Comparison of ENCODE assay signal across 8 cellular contexts in genomic region chr6:16684896-16685554, GRCh38.
A peak's percentile ranks its signal among the peaks of the same experiment; 100 is the strongest.
DNase-seq lines count a peak whose midpoint lies in the region; ATAC-seq lines count a peak whose summit lies in the region.

No MANE protein-coding gene starts in this region.

- H3K9me3 Mint-ChIP-seq in CD4-positive, alpha-beta memory T cell: no peaks in the 10 kb centered on the region

- peak; percentile 63 for ATAC-seq in HG02588 (IDR thresholded peaks at IDR 0.05; ENCODE audit: unreplicated experiment)

- H3K4me3 Mint-ChIP-seq in CD4-positive, alpha-beta memory T cell: peak overlapping the region in 2 of 8 donors; percentile 13 to 22

- intact Hi-C loops in CD4-positive, alpha-beta memory T cell (cut with micrococcal nuclease): loop anchor here (2.0 to 5.0 kb wide), 2 partner anchors 14 to 33 kb away; no protein-coding TSS in a partner anchor

- no peaks in the 10 kb centered on the region for H3K27me3 ChIP-seq in CD4-positive, alpha-beta memory T cell (ENCODE audit: insufficient read depth, low read length)

- no peak overlapping the region for H3K4me3 ChIP-seq in CD4-positive, alpha-beta memory T cell (ENCODE audit: low read length in 2 of 2)

- CTCF ChIA-PET in CD4-positive, alpha-beta memory T cell (lab: Charles Lee; ENCODE audit: partially characterized antibody): no interaction called here

- no peaks in the 10 kb centered on the region for H3K36me3 ChIP-seq in CD4-positive, alpha-beta memory T cell (ENCODE audit: insufficient read depth, low read length)

- peaks cover 35 to 70% (median 59%) of the 10 kb centered on the region in 4 donors for H3K4me1 Mint-ChIP-seq in CD4-positive, alpha-beta memory T cell

- no peaks in the 10 kb centered on the region for H3K9me3 ChIP-seq in CD4-positive, alpha-beta memory T cell (ENCODE audit: control insufficient read depth in 1 of 2, low read length in 2 of 2)

- H3K27me3 Mint-ChIP-seq in CD4-positive, alpha-beta memory T cell: no peaks in the 10 kb centered on the region

- H3K4me1 ChIP-seq in CD4-positive, alpha-beta memory T cell (ENCODE audit: insufficient read depth, low read length): peaks cover 62% of the 10 kb centered on the region

- peaks cover 26 to 33% of the 10 kb centered on the region in 2 donors for H3K36me3 Mint-ChIP-seq in CD4-positive, alpha-beta memory T cell

- peak in 4 of 5 donors; percentile 42 to 91 (median 53) for DNase-seq in CD4-positive, alpha-beta memory T cell
- peak; percentile 71 for DNase-seq in activated CD4-positive, CD25-positive, alpha-beta regulatory T cell treated with anti-CD3 and anti-CD28 coated beads, Interleukin-2, amount 50 U/mL, for 16 hours (ENCODE audit: low read depth, low spot score)
- DNase-seq in dedifferentiated amniotic fluid mesenchymal stem cell (ENCODE audit: extremely low spot score) (peak; percentile 74), NCI-H2029 treated with DMSO at 0.1 percent for 48 hours (lab: John Stamatoyannopoulos, UW) (no peak), DMS153 (lab: John Stamatoyannopoulos, UW) (no peak), iPS-NIHi7 (ENCODE audit: extremely low spot score) (no peak)
- DNase-seq in stimulated activated CD8-positive, alpha-beta memory T cell treated with anti-CD3 and anti-CD28 coated beads, Interleukin-15, amount 100 ng/mL, for 1 hour (ENCODE audit: low read depth): peak; percentile 30

- peak overlapping the region in 6 of 7 donors; percentile 24 to 74 (median 47) for H3K27ac Mint-ChIP-seq in CD4-positive, alpha-beta memory T cell

- POLR2A ChIA-PET in CD4-positive, alpha-beta memory T cell (lab: Charles Lee; ENCODE audit: partially characterized antibody): interaction anchor here (0.7 to 1.5 kb wide), 3 partner anchors 13 to 33 kb away, joined by 3 read pairs; no protein-coding TSS in a partner anchor

- H3K27ac ChIP-seq in CD4-positive, alpha-beta memory T cell (ENCODE audit: low read depth, low read length): no peak overlapping the region

Comparison
In these comparisons a context has a peak if more than half of its experiments do, and no peak if none do; other contexts are left out.
1. DNase-seq: peak in CD4-positive, alpha-beta memory T cell (4 of 5), activated CD4-positive, CD25-positive, alpha-beta regulatory T cell treated with anti-CD3 and anti-CD28 coated beads, Interleukin-2, amount 50 U/mL, for 16 hours (single experiment), dedifferentiated amniotic fluid mesenchymal stem cell (single experiment) and stimulated activated CD8-positive, alpha-beta memory T cell treated with anti-CD3 and anti-CD28 coated beads, Interleukin-15, amount 100 ng/mL, for 1 hour (single experiment); none in NCI-H2029 treated with DMSO at 0.1 percent for 48 hours (single experiment), DMS153 (single experiment) and iPS-NIHi7 (single experiment).